1 cellular context compared by ENCODE assay signal in genomic region chr14:67569651-67570290, GRCh38.
TF ChIP-seq lines count a peak whose summit lies in the region.

No MANE protein-coding gene starts in this region.

TF ChIP-seq in HEK293, 187 proteins besides CTCF, POLR2A, EP300 and RAD21 (continued from another document):
- TF ChIP-seq PRDM10 (tag by site-specific recombination; IDR thresholded peaks at IDR 0.05) (peak; percentile 42; the same call in 1 of the 2 replicates), ZNF548 (tag by site-specific recombination; IDR thresholded peaks at IDR 0.05) (no peak), ZSCAN16 (tag by site-specific recombination; IDR thresholded peaks at IDR 0.05) (no peak), SP3 (tag by site-specific recombination; IDR thresholded peaks at IDR 0.05) (no peak), ZNF391 (tag by site-specific recombination; IDR thresholded peaks at IDR 0.05; ENCODE audit: borderline replicate concordance, low read depth) (no peak), ZNF518A (tag by site-specific recombination; conservative IDR thresholded peaks at IDR 0.05; ENCODE audit: low read depth) (no peak)
